ENCODE assay signal across 6 cellular contexts in genomic region chr17:22383772-22384460, GRCh38.
DNase-seq lines count a peak whose midpoint lies in the region; ATAC-seq, FAIRE-seq and TF ChIP-seq lines count a peak whose summit lies in the region.
"Not testable (repeated sequence)": the region's sequence is repeated elsewhere in the genome, so short reads cannot be mapped to it uniquely, and the experiment has no call there.

No MANE protein-coding gene starts in this region.

- not testable (repeated sequence) for H3K4me3 Mint-ChIP-seq in activated CD4-positive, alpha-beta T cell treated with anti-CD3 and anti-CD28 coated beads, Interleukin-2, amount 10 ng/mL, durations not matched to agents 24 days and 14 days; natural killer cell treated with Interleukin-12 subunit alpha and Interleukin-12 subunit beta and Interleukin-15 and Interleukin-18, amount 100 ng/mL, for 72 hours

- DNase-seq in RWPE2 (ENCODE audit: low spot score): peak; percentile 72
- peak; percentile 62 for DNase-seq in activated CD4-positive, alpha-beta T cell treated with anti-CD3 and anti-CD28 coated beads, Interleukin-2, amount 10 ng/mL, durations not matched to agents 24 days and 14 days
- not testable (repeated sequence) for DNase-seq in K562 (ENCODE audit: extremely low read depth in 1 of 4, low spot score in 3 of 4)
- DNase-seq in left ventricle myocardium superior: peak; percentile 38
- DNase-seq in lower lobe of right lung: peak; percentile 50
- DNase-seq in natural killer cell treated with Interleukin-12 subunit alpha and Interleukin-12 subunit beta and Interleukin-15 and Interleukin-18, amount 100 ng/mL, for 72 hours (ENCODE audit: low spot score): peak; percentile 73

- not testable (repeated sequence) for H3K36me3 ChIP-seq in RWPE2 (ENCODE audit: low read depth); K562 (ENCODE audit: control insufficient read depth, insufficient read depth, low read length); lower lobe of right lung

- H3K27ac Mint-ChIP-seq in activated CD4-positive, alpha-beta T cell treated with anti-CD3 and anti-CD28 coated beads, Interleukin-2, amount 10 ng/mL, durations not matched to agents 24 days and 14 days; natural killer cell treated with Interleukin-12 subunit alpha and Interleukin-12 subunit beta and Interleukin-15 and Interleukin-18, amount 100 ng/mL, for 72 hours: not testable (repeated sequence)

- POLR2A ChIA-PET in K562 (lab: Yijun Ruan, JAX): not testable (repeated sequence)

- not testable (repeated sequence) for H3K9me1 ChIP-seq in K562 (ENCODE audit: control insufficient read depth, insufficient read depth, low read length)

- H2AFZ ChIP-seq in K562 (ENCODE audit: low read depth, low read length): 0 out of 2 replicates have a peak overlapping the region, but pooled peaks have one; percentile 43

- H3K79me2 ChIP-seq in K562 (ENCODE audit: control insufficient read depth, insufficient read depth, low read length): not testable (repeated sequence)

- CTCF ChIA-PET in K562 (lab: Yijun Ruan, JAX; ENCODE audit: low intra/inter-chr PET ratio): not testable (repeated sequence)

- WGBS in K562 (ENCODE audit: insufficient coverage, low coverage, missing lambda C conversion rate): 2% methylated on average over 22 of the region's 60 CpGs

- in situ Hi-C loops in K562 (cut with MboI): loop anchor here (10.0 to 25.0 kb wide), 3 partner anchors 172 to 1089 kb away; no protein-coding TSS in a partner anchor

- not testable (repeated sequence) for H3K9me3 Mint-ChIP-seq in activated CD4-positive, alpha-beta T cell treated with anti-CD3 and anti-CD28 coated beads, Interleukin-2, amount 10 ng/mL, durations not matched to agents 24 days and 14 days; natural killer cell treated with Interleukin-12 subunit alpha and Interleukin-12 subunit beta and Interleukin-15 and Interleukin-18, amount 100 ng/mL, for 72 hours

- TF ChIP-seq EP300 in K562 (IDR thresholded peaks at IDR 0.05; ENCODE audit: low read length): not testable (repeated sequence)

- intact Hi-C loops in activated CD4-positive, alpha-beta T cell treated with anti-CD3 and anti-CD28 coated beads, Interleukin-2, amount 10 ng/mL, durations not matched to agents 24 days and 14 days (cut with micrococcal nuclease); K562 (cut with micrococcal nuclease); left ventricle myocardium superior (cut with micrococcal nuclease); lower lobe of right lung (cut with DNase I): not testable (repeated sequence)

- not testable (repeated sequence) for H3K4me3 ChIP-seq in RWPE2 (ENCODE audit: severe bottlenecking); K562; lower lobe of right lung

- not testable (repeated sequence) for H3K27me3 ChIP-seq in RWPE2 (ENCODE audit: insufficient read depth, poor library complexity, severe bottlenecking); K562 (ENCODE audit: control insufficient read depth in 2 of 2, insufficient read depth in 2 of 2, low read length in 2 of 2); lower lobe of right lung (ENCODE audit: low read depth)

- ATAC-seq in RWPE2 (ENCODE audit: low read depth); K562; left ventricle myocardium superior; lower lobe of right lung; natural killer cell treated with Interleukin-12 subunit alpha and Interleukin-12 subunit beta and Interleukin-15 and Interleukin-18, amount 100 ng/mL, for 72 hours: not testable (repeated sequence)

- not testable (repeated sequence) for TF ChIP-seq POLR2A in K562 (conservative IDR thresholded peaks at IDR 0.05)

- not testable (repeated sequence) for H3K4me2 ChIP-seq in K562 (ENCODE audit: insufficient read depth, low read length)

- FAIRE-seq in K562 (lab: Jason Lieb, UNC): not testable (repeated sequence)

- not testable (repeated sequence) for TF ChIP-seq RAD21 in K562 (CRISPR knock-in tag; conservative IDR thresholded peaks at IDR 0.05 in 1 of 2, IDR thresholded peaks at IDR 0.05 in 1 of 2)

- H3K9ac ChIP-seq in K562 (ENCODE audit: insufficient read depth in 1 of 2, low read depth in 2 of 2, low read length in 2 of 2): not testable (repeated sequence)

- H3K27ac ChIP-seq in RWPE2 (ENCODE audit: poor library complexity, severe bottlenecking); K562 (ENCODE audit: extremely low read depth, low read depth, low read length); lower lobe of right lung: not testable (repeated sequence)

- H4K20me1 ChIP-seq in K562 (replicated peaks; ENCODE audit: control insufficient read depth, insufficient read depth, low read length): not testable (repeated sequence)

- H3K4me1 ChIP-seq in RWPE2 (ENCODE audit: insufficient read depth, poor library complexity, severe bottlenecking); K562 (replicated peaks in 1 of 2; ENCODE audit: control insufficient read depth in 2 of 2, insufficient read depth in 2 of 2, low read length in 2 of 2); lower lobe of right lung: not testable (repeated sequence)

- H3K4me1 Mint-ChIP-seq in activated CD4-positive, alpha-beta T cell treated with anti-CD3 and anti-CD28 coated beads, Interleukin-2, amount 10 ng/mL, durations not matched to agents 24 days and 14 days; natural killer cell treated with Interleukin-12 subunit alpha and Interleukin-12 subunit beta and Interleukin-15 and Interleukin-18, amount 100 ng/mL, for 72 hours (ENCODE audit: low read depth in 2 of 2): not testable (repeated sequence)

- not testable (repeated sequence) for H3K9me3 ChIP-seq in RWPE2 (ENCODE audit: severe bottlenecking); K562 (replicated peaks; ENCODE audit: control insufficient read depth, insufficient read depth, low read depth, low read length); lower lobe of right lung

- not testable (repeated sequence) for H3K27me3 Mint-ChIP-seq in activated CD4-positive, alpha-beta T cell treated with anti-CD3 and anti-CD28 coated beads, Interleukin-2, amount 10 ng/mL, durations not matched to agents 24 days and 14 days; natural killer cell treated with Interleukin-12 subunit alpha and Interleukin-12 subunit beta and Interleukin-15 and Interleukin-18, amount 100 ng/mL, for 72 hours

- BruUV-seq in K562 (replicated peaks; lab: Mats Ljungman, UMichigan): not testable (repeated sequence)

- not testable (repeated sequence) for TF ChIP-seq CTCF in RWPE2 (IDR thresholded peaks at IDR 0.05; ENCODE audit: poor library complexity, severe bottlenecking); lower lobe of right lung (IDR thresholded peaks at IDR 0.05)
- TF ChIP-seq CTCF in K562 (IDR thresholded peaks at IDR 0.05 in 2 of 3, conservative IDR thresholded peaks at IDR 0.05 in 1 of 3; ENCODE audit: insufficient read depth in 2 of 3, low read depth in 1 of 3, low read length in 3 of 3): peak in 2 of 3 experiments; percentile 35 to 48; a peak in 5 of 6 replicates

- H3K36me3 Mint-ChIP-seq in activated CD4-positive, alpha-beta T cell treated with anti-CD3 and anti-CD28 coated beads, Interleukin-2, amount 10 ng/mL, durations not matched to agents 24 days and 14 days (ENCODE audit: low read depth); natural killer cell treated with Interleukin-12 subunit alpha and Interleukin-12 subunit beta and Interleukin-15 and Interleukin-18, amount 100 ng/mL, for 72 hours: not testable (repeated sequence)

TF ChIP-seq in K562, 482 proteins besides CTCF, POLR2A, EP300 and RAD21:
- TF ChIP-seq RFX1 (IDR thresholded peaks at IDR 0.05) (peak; percentile 48), NRF1 (conservative IDR thresholded peaks at IDR 0.05 in 1 of 2, IDR thresholded peaks at IDR 0.05 in 1 of 2) (peak; percentile 88 to 90), MAZ (CRISPR knock-in tag; conservative IDR thresholded peaks at IDR 0.05 in 1 of 2, IDR thresholded peaks at IDR 0.05 in 1 of 2) (0 out of 4 replicates have a peak, but pooled peaks of 1 of the 2 experiments have one; percentile 23)
- TF ChIP-seq, protein P1, sequence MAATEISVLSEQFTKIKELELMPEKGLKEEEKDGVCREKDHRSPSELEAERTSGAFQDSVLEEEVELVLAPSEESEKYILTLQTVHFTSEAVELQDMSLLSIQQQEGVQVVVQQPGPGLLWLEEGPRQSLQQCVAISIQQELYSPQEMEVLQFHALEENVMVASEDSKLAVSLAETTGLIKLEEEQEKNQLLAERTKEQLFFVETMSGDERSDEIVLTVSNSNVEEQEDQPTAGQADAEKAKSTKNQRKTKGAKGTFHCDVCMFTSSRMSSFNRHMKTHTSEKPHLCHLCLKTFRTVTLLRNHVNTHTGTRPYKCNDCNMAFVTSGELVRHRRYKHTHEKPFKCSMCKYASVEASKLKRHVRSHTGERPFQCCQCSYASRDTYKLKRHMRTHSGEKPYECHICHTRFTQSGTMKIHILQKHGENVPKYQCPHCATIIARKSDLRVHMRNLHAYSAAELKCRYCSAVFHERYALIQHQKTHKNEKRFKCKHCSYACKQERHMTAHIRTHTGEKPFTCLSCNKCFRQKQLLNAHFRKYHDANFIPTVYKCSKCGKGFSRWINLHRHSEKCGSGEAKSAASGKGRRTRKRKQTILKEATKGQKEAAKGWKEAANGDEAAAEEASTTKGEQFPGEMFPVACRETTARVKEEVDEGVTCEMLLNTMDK (IDR thresholded peaks at IDR 0.05; ENCODE audit: borderline replicate concordance, insufficient read depth, low read depth, low read length, poor library complexity, severe bottlenecking): peak; percentile 57
TF ChIP-seq in K562: peak in this region for 4; not testable (repeated sequence) for 478.
